In genomic region chr19:56837892-56838679, GRCh38 we compare ENCODE assay signal across 10 cellular contexts. TPM values are rescaled to one million over a fixed set of nuclear protein-coding genes. Genes with fewer than 3 reads are reported as not detected.
DNase-seq lines count a peak whose midpoint lies in the region; ATAC-seq and TF ChIP-seq lines count a peak whose summit lies in the region.
"Had no signal": no experiment of that assay in that cellular context is flagged by ENCODE, and none has a peak within 500 bp of the region (broad histone marks: within the 10 kb centered on the region; RNA-seq: fewer than 3 reads in every experiment).

No MANE protein-coding gene starts in this region.

- TF ChIP-seq POLR2A in tibial nerve (IDR thresholded peaks at IDR 0.05) = peak in 1 of 2 donors; percentile 49

- H3K36me3 ChIP-seq in lung (ENCODE audit: control insufficient read depth in 2 of 2, insufficient read depth in 2 of 2, low read length in 2 of 2) = no peaks in the 10 kb centered on the region
- peaks cover 0 to under 1% (median 0%) of the 10 kb centered on the region in 3 donors for H3K36me3 ChIP-seq in tibial nerve

- TF ChIP-seq CTCF in lung (IDR thresholded peaks at IDR 0.05; ENCODE audit: control extremely low read depth, extremely low read depth) = no peak
- TF ChIP-seq CTCF in tibial nerve (IDR thresholded peaks at IDR 0.05) = peak; percentile 6 to 71 (median 51)
- TF ChIP-seq CTCF in CD4-positive, alpha-beta T cell (IDR thresholded peaks at IDR 0.05) = no peak

- peak; percentile 35 for ATAC-seq in lung (ENCODE audit: insufficient read depth, low FRiP score)
- no peak for ATAC-seq in HG02588 (IDR thresholded peaks at IDR 0.05; ENCODE audit: unreplicated experiment)
- ATAC-seq in CD4-positive, alpha-beta T cell (ENCODE audit: poor library complexity) = no peak

- peaks cover 32% of the 10 kb centered on the region for H3K9me3 Mint-ChIP-seq in CD4-positive, alpha-beta T cell

- peak; percentile 9 for DNase-seq in NCI-H82 (lab: John Stamatoyannopoulos, UW)
- DNase-seq in NCI-H82 treated with DMSO at 0.1 percent for 48 hours (lab: John Stamatoyannopoulos, UW; ENCODE audit: unreplicated experiment) = no peak
- DNase-seq in lung (ENCODE audit: low spot score) = peak; percentile 71
- DNase-seq in tibial nerve (ENCODE audit: low spot score in 2 of 2) = peak; percentile 37 to 50
- no peak for DNase-seq in CD4-positive, alpha-beta T cell
- no peak for DNase-seq in NCI-H2196 treated with DMSO at 0.1 percent for 48 hours (lab: John Stamatoyannopoulos, UW; ENCODE audit: unreplicated experiment)

- H3K36me3 Mint-ChIP-seq in CD4-positive, alpha-beta T cell (ENCODE audit: low read depth) = peaks cover 36% of the 10 kb centered on the region

- peak overlapping the region; percentile 95 for H3K27ac ChIP-seq in cingulate gyrus (ENCODE audit: low read depth, low read length)
- peak overlapping the region; percentile 41 to 43 for H3K27ac ChIP-seq in lung (ENCODE audit: low read depth in 1 of 2, low read length in 1 of 2)
- H3K27ac ChIP-seq in tibial nerve = peak overlapping the region; percentile 78 to 92 (median 87)
- H3K27ac ChIP-seq in CD4-positive, alpha-beta T cell (ENCODE audit: low read depth, low read length) = no peak overlapping the region

- intact Hi-C loops in CD4-positive, alpha-beta T cell (cut with DNase I, micrococcal nuclease) = no loop called here

- H3K9me3 ChIP-seq in lung (ENCODE audit: control insufficient read depth in 2 of 2, insufficient read depth in 1 of 2, low read length in 1 of 2) = peaks cover 0 to 40% of the 10 kb centered on the region in 2 donors
- H3K9me3 ChIP-seq in tibial nerve = peaks cover 0 to 36% (median 0%) of the 10 kb centered on the region in 4 donors
- peaks cover 66% of the 10 kb centered on the region for H3K9me3 ChIP-seq in CD4-positive, alpha-beta T cell (ENCODE audit: control insufficient read depth, low read length)

- H3K4me3 ChIP-seq in lung (peak overlapping the region; percentile 10), tibial nerve (peak overlapping the region; percentile 34 to 55 (median 42))

- H3K4me3 Mint-ChIP-seq in CD4-positive, alpha-beta T cell = no peak overlapping the region
- H3K4me3 Mint-ChIP-seq: memory B cell had no signal

- H3K27me3 Mint-ChIP-seq in CD4-positive, alpha-beta T cell = peaks cover 18% of the 10 kb centered on the region

- TF ChIP-seq EP300 in tibial nerve (IDR thresholded peaks at IDR 0.05) = no peak

- CTCF ChIA-PET in CD4-positive, alpha-beta T cell (lab: Charles Lee) = no interaction called here

- H3K4me1 ChIP-seq in lung (ENCODE audit: control insufficient read depth in 2 of 2, insufficient read depth in 2 of 2, low read length in 2 of 2) = peaks cover 0 to 1% of the 10 kb centered on the region in 2 donors
- peaks cover 0 to 15% (median 3%) of the 10 kb centered on the region in 4 donors for H3K4me1 ChIP-seq in tibial nerve

- POLR2A ChIA-PET in CD4-positive, alpha-beta T cell (lab: Charles Lee) = no interaction called here

- H3K27me3 ChIP-seq in lung (ENCODE audit: control insufficient read depth, insufficient read depth) (no peaks in the 10 kb centered on the region), tibial nerve (no peaks in the 10 kb centered on the region)
- peaks cover 9% of the 10 kb centered on the region for H3K27me3 ChIP-seq in CD4-positive, alpha-beta T cell (ENCODE audit: control insufficient read depth, insufficient read depth, low read length)

- no peak overlapping the region for H3K27ac Mint-ChIP-seq in CD4-positive, alpha-beta T cell
- H3K27ac Mint-ChIP-seq: memory B cell had no signal

- H3K4me1 Mint-ChIP-seq in CD4-positive, alpha-beta T cell (ENCODE audit: low read depth) = no peaks in the 10 kb centered on the region
- H3K4me1 Mint-ChIP-seq: memory B cell had no signal

- 44 to 46% methylated on average over 33 of the region's 33 CpGs for WGBS in lung, 2 donors
- WGBS in tibial nerve, 2 donors = 31 to 63% methylated on average over 20 to 23 of the region's 33 CpGs

RNA-seq across cellular contexts. Expression of gene PEG3, which starts 2.4 kb away (rescaled TPM):
- 10 to 100 TPM in 1 of 2 donors, 1 to 10 TPM in 1; 5.0 to 35.8 TPM for total RNA-seq in lung
- polyA plus RNA-seq in lung = 1 to 10 TPM in 1 of 2 donors, under 1 TPM in 1; 0.63 to 1.4 TPM
- total RNA-seq in tibial nerve = 10 to 100 TPM in 1 of 4 donors, 1 to 10 TPM in 3; 9.0 to 14.7 (median 9.8) TPM
- total RNA-seq in CD4-positive, alpha-beta T cell = under 1 TPM in 1 of 2 experiments, not detected in 1; 0.06 TPM
- polyA plus RNA-seq: AG04450 had no signal

RNA-seq across cellular contexts. Expression of gene ZIM2, which starts 2.4 kb away (rescaled TPM):
- 1 to 10 TPM in 1 of 2 donors, under 1 TPM in 1; 0.12 to 1.6 TPM for total RNA-seq in lung
- under 1 TPM in 1 of 2 donors, not detected in 1; 0.08 TPM for polyA plus RNA-seq in lung
- total RNA-seq in tibial nerve = not detected
- not detected for total RNA-seq in CD4-positive, alpha-beta T cell
- polyA plus RNA-seq: AG04450 had no signal

Comparison
In these comparisons a context has a peak if more than half of its experiments do, and no peak if none do; other contexts are left out.
1. DNase-seq: peak in NCI-H82 (single experiment), lung (single experiment) and tibial nerve (2 of 2); none in NCI-H82 treated with DMSO at 0.1 percent for 48 hours (single experiment), CD4-positive, alpha-beta T cell (0 of 10) and NCI-H2196 treated with DMSO at 0.1 percent for 48 hours (single experiment).
2. CTCF ChIP-seq: peak in tibial nerve (5 of 5); none in lung (single experiment) and CD4-positive, alpha-beta T cell (single experiment).
3. RNA of gene PEG3, which starts 2.4 kb away (total RNA-seq): 5.0 to 35.8 TPM in lung and 9.0 to 14.7 TPM in tibial nerve; 0.06 TPM in CD4-positive, alpha-beta T cell; every median in the first group is over 4 times any median in the second.